ENCODE assay signal across 24 cellular contexts in the genomic region with DNA sequence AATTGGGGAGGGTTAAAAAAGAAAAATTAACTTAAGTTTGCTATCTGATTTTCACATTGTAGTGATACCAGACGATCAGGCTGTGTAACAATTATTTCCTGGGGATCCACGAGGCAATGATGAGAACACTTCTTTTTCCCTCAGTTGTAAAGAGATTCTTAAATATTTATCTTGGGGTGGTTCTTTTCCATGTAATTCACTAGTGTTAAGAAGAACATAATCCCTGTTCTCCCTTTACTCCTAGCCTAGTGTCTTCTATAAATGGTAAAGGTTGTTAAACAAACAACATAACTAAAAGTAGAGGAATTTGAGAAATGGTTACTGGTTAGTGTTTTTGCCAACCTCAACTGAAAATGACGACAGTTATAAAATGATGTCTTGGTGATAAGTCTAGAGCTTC. TPM values are rescaled to one million over a fixed set of nuclear protein-coding genes. Genes with fewer than 3 reads are reported as not detected.
DNase-seq lines count a peak whose midpoint lies in the region; ATAC-seq and TF ChIP-seq lines count a peak whose summit lies in the region.
"Had no signal": no experiment of that assay in that cellular context is flagged by ENCODE, and none has a peak within 500 bp of the region (broad histone marks: within the 10 kb centered on the region; RNA-seq: fewer than 3 reads in every experiment).

No MANE protein-coding gene starts in this region.

- H3K4me3 Mint-ChIP-seq in natural killer cell = peak overlapping the region; percentile 45
- H3K4me3 Mint-ChIP-seq in natural killer cell treated with Interleukin-12 subunit alpha and Interleukin-12 subunit beta and Interleukin-15 and Interleukin-18, amount 100 ng/mL, for 72 hours = no peak overlapping the region
- H3K4me3 Mint-ChIP-seq: activated naive CD4-positive, alpha-beta T cell treated with anti-CD3 and anti-CD28 coated beads, Interleukin-2, amount 50 U/mL, for 24 hours had no signal

- intact Hi-C loops in natural killer cell (cut with micrococcal nuclease) (no loop called here), OCI-LY7 (cut with micrococcal nuclease; ENCODE audit: unreplicated experiment) (loop anchor here (5.0 kb wide), 1 partner anchor 215 kb away; a partner anchor contains a TSS)

- 8% methylated on average over 3 of the region's 3 CpGs for WGBS in urinary bladder

- ATAC-seq in natural killer cell (no peak), GM21619 (IDR thresholded peaks at IDR 0.05; ENCODE audit: unreplicated experiment) (no peak)
- no peak for ATAC-seq in natural killer cell treated with Interleukin-12 subunit alpha and Interleukin-12 subunit beta and Interleukin-15 and Interleukin-18, amount 100 ng/mL, for 72 hours
- ATAC-seq: activated CD8-positive, alpha-beta memory T cell treated with anti-CD3 and anti-CD28 coated beads, Interleukin-2, amount 10 ng/mL, durations not matched to agents 7 days and 5 days; HepG2; stimulated activated naive CD8-positive, alpha-beta T cell treated with anti-CD3 and anti-CD28 coated beads, Interleukin-15, Interleukin-2, amounts not matched to agents 100 U/mL and 50 U/mL, for 24 hours had no signal

- no TSS peak for BruUV-seq in OCI-LY7 (replicated peaks; lab: Mats Ljungman, UMichigan)

- H3K36me3 ChIP-seq in OCI-LY7 (ENCODE audit: insufficient read depth, low read length) = no peaks in the 10 kb centered on the region
- no peaks in the 10 kb centered on the region for H3K36me3 ChIP-seq in urinary bladder (ENCODE audit: insufficient read depth)
- H3K36me3 ChIP-seq: ascending aorta had no signal

- peaks cover 0 to 8% of the 10 kb centered on the region in 2 donors for H3K4me1 Mint-ChIP-seq in natural killer cell
- peaks cover 0 to 4% of the 10 kb centered on the region in 2 donors for H3K4me1 Mint-ChIP-seq in natural killer cell treated with Interleukin-12 subunit alpha and Interleukin-12 subunit beta and Interleukin-15 and Interleukin-18, amount 100 ng/mL, for 72 hours (ENCODE audit: low read depth in 2 of 2)

- no peaks in the 10 kb centered on the region for H4K20me1 ChIP-seq in OCI-LY7 (ENCODE audit: insufficient read depth, low read length)

- H3K9me2 ChIP-seq in OCI-LY7 (ENCODE audit: insufficient read depth, low read length) = no peaks in the 10 kb centered on the region

- no peak for DNase-seq in natural killer cell
- DNase-seq in natural killer cell treated with Interleukin-12 subunit alpha and Interleukin-12 subunit beta and Interleukin-15 and Interleukin-18, amount 100 ng/mL, for 72 hours (ENCODE audit: low spot score) = no peak
- DNase-seq in OCI-LY7 (ENCODE audit: low spot score) = no peak
- DNase-seq in fibroblast of the aortic adventitia (ENCODE audit: low read depth) = peak; percentile 46
- DNase-seq in HT-29 (ENCODE audit: low spot score) = no peak
- DNase-seq in stimulated activated CD4-positive, alpha-beta T cell treated with anti-CD3 and anti-CD28 coated beads, Interleukin-4, amount 100 ng/mL, for 4 hours = no peak
- DNase-seq: activated CD8-positive, alpha-beta memory T cell treated with anti-CD3 and anti-CD28 coated beads, Interleukin-2, amount 10 ng/mL, durations not matched to agents 7 days and 5 days; CD4-positive, alpha-beta T cell; GOT3; left colon; NCI-H1105; NCI-H2029; NCI-H226; stimulated activated CD4-positive, alpha-beta T cell treated with anti-CD3 and anti-CD28 coated beads, Interleukin-1b, Interleukin-23, amount 100 ng/mL, for 48 hours; stimulated activated naive CD8-positive, alpha-beta T cell treated with anti-CD3 and anti-CD28 coated beads, Interleukin-15, Interleukin-2, amounts not matched to agents 100 U/mL and 50 U/mL, for 24 hours had no signal

- H3K27ac ChIP-seq in OCI-LY7 (ENCODE audit: low read depth, low read length, poor library complexity, severe bottlenecking) (no peak overlapping the region), urinary bladder (ENCODE audit: low read depth) (no peak overlapping the region)
- H3K27ac ChIP-seq: ascending aorta had no signal

- H3K9me3 Mint-ChIP-seq in natural killer cell = no peaks in the 10 kb centered on the region
- H3K9me3 Mint-ChIP-seq in natural killer cell treated with Interleukin-12 subunit alpha and Interleukin-12 subunit beta and Interleukin-15 and Interleukin-18, amount 100 ng/mL, for 72 hours = no peaks in the 10 kb centered on the region
- H3K9me3 Mint-ChIP-seq: activated naive CD4-positive, alpha-beta T cell treated with anti-CD3 and anti-CD28 coated beads, Interleukin-2, amount 50 U/mL, for 24 hours had no signal

- CTCF ChIA-PET in OCI-LY7 (lab: Charles Lee; ENCODE audit: unreplicated experiment) = no interaction called here

- H2AFZ ChIP-seq in OCI-LY7 (ENCODE audit: low read length) = no peak overlapping the region

- H3K36me3 Mint-ChIP-seq in natural killer cell = no peaks in the 10 kb centered on the region
- peaks cover 7% of the 10 kb centered on the region for H3K36me3 Mint-ChIP-seq in natural killer cell treated with Interleukin-12 subunit alpha and Interleukin-12 subunit beta and Interleukin-15 and Interleukin-18, amount 100 ng/mL, for 72 hours

- POLR2A ChIA-PET in OCI-LY7 (lab: Charles Lee) = interaction anchor here (0.8 kb wide), 1 partner anchor 13 kb away, joined by 5 read pairs; no protein-coding TSS in a partner anchor

- H3K27me3 Mint-ChIP-seq in natural killer cell (ENCODE audit: low read depth in 2 of 2) = peaks cover 71 to 80% of the 10 kb centered on the region in 2 donors
- peaks cover 54 to 79% of the 10 kb centered on the region in 2 donors for H3K27me3 Mint-ChIP-seq in natural killer cell treated with Interleukin-12 subunit alpha and Interleukin-12 subunit beta and Interleukin-15 and Interleukin-18, amount 100 ng/mL, for 72 hours

- peak overlapping the region; percentile 66 for H3K4me2 ChIP-seq in OCI-LY7 (ENCODE audit: low read length)

- TF ChIP-seq CTCF in natural killer cell (IDR thresholded peaks at IDR 0.05) = no peak
- no peak for TF ChIP-seq CTCF in OCI-LY7 (conservative IDR thresholded peaks at IDR 0.05; ENCODE audit: low read length)
- no peak for TF ChIP-seq CTCF in fibroblast of the aortic adventitia (IDR thresholded peaks at IDR 0.05; ENCODE audit: insufficient read depth, low read length)

- H3K27ac Mint-ChIP-seq in natural killer cell = no peak overlapping the region
- no peak overlapping the region for H3K27ac Mint-ChIP-seq in natural killer cell treated with Interleukin-12 subunit alpha and Interleukin-12 subunit beta and Interleukin-15 and Interleukin-18, amount 100 ng/mL, for 72 hours
- H3K27ac Mint-ChIP-seq: activated naive CD4-positive, alpha-beta T cell treated with anti-CD3 and anti-CD28 coated beads, Interleukin-2, amount 50 U/mL, for 24 hours; CD4-positive, alpha-beta T cell; progenitor cell of endocrine pancreas had no signal

- no peaks in the 10 kb centered on the region for H3K9me3 ChIP-seq in OCI-LY7 (ENCODE audit: low read length)
- H3K9me3 ChIP-seq: ascending aorta had no signal

- H3K4me1 ChIP-seq in OCI-LY7 (ENCODE audit: insufficient read depth, low read length, poor library complexity, severe bottlenecking) (peaks cover 3% of the 10 kb centered on the region), urinary bladder (ENCODE audit: insufficient read depth) (no peaks in the 10 kb centered on the region)
- H3K4me1 ChIP-seq: ascending aorta had no signal

- H3K4me3 ChIP-seq in OCI-LY7 (ENCODE audit: low read depth, low read length, poor library complexity, severe bottlenecking) (peak overlapping the region; percentile 78), fibroblast of the aortic adventitia (ENCODE audit: low read depth, low read length) (peak overlapping the region; percentile 84), urinary bladder (ENCODE audit: low read depth, low read length) (peak overlapping the region; percentile 30)

- H3K79me2 ChIP-seq in OCI-LY7 (ENCODE audit: insufficient read depth, low read depth, low read length) = peaks cover 9% of the 10 kb centered on the region; the same call in 1 of the 2 replicates

RNA-seq across cellular contexts. Expression of a gene that starts 1.3 kb away (rescaled TPM):
- total RNA-seq in natural killer cell = not detected
- not detected for total RNA-seq in natural killer cell treated with Interleukin-12 subunit alpha and Interleukin-12 subunit beta and Interleukin-15 and Interleukin-18, amount 100 ng/mL, for 72 hours
- total RNA-seq in OCI-LY7 (2014; rRNA removed; shearing (Covaris generic)) = 2.6 and 3.0 TPM in 2 replicates
- total RNA-seq in OCI-LY7 (2022) = 6.0 and 7.6 TPM in 2 replicates
- total RNA-seq in fibroblast of the aortic adventitia (ENCODE audit: low replicate concordance) = 2.0 and 6.4 TPM in 2 replicates
- 14.0 TPM for total RNA-seq in urinary bladder
- polyA plus RNA-seq in urinary bladder = 22.4 TPM
- total RNA-seq in HT-29 (2014; rRNA removed; shearing (Covaris generic)) = not detected in 2 replicates
- total RNA-seq: ascending aorta, cerebellum, HepG2, progenitor cell of endocrine pancreas had no signal
- polyA plus RNA-seq: esophagus, HepG2, thymus had no signal

Comparison
In these comparisons a context has a peak if more than half of its experiments do, and no peak if none do; other contexts are left out.
1. H3K4me3 ChIP-seq: peak in every context shown above with its lines; median percentile 84 in fibroblast of the aortic adventitia; 78 in OCI-LY7; 30 in urinary bladder.